ENCODE assay signal across 1 cellular context in genomic region chr4:185395956-185396723, GRCh38.
A peak's percentile ranks its signal among the peaks of the same experiment; 100 is the strongest.
TF ChIP-seq lines count a peak whose summit lies in the region.

No MANE protein-coding gene starts in this region.

TF ChIP-seq in K562, 482 proteins besides CTCF, POLR2A, EP300 and RAD21 (continued from another document and continues in another):
- TF ChIP-seq CLOCK (CRISPR knock-in tag; IDR thresholded peaks at IDR 0.05; ENCODE audit: borderline replicate concordance), result no peak
- peak; percentile 70 for TF ChIP-seq ZBTB2 (IDR thresholded peaks at IDR 0.05)
- peak; percentile 71; the same call in 1 of the 2 replicates for TF ChIP-seq DMBX1 (CRISPR knock-in tag; IDR thresholded peaks at IDR 0.05; ENCODE audit: borderline replicate concordance)
- TF ChIP-seq NR0B1 (IDR thresholded peaks at IDR 0.05; ENCODE audit: partially characterized antibody), result no peak
- TF ChIP-seq ADNP (tag; IDR thresholded peaks at IDR 0.05), result no peak
- TF ChIP-seq ILK (tag; IDR thresholded peaks at IDR 0.05; ENCODE audit: borderline replicate concordance, low read depth), result no peak
- 0 out of 2 replicates have a peak, but pooled peaks have one; percentile 69 for TF ChIP-seq MIER1 (IDR thresholded peaks at IDR 0.05; ENCODE audit: low read depth)
- TF ChIP-seq PPARD (CRISPR knock-in tag; IDR thresholded peaks at IDR 0.05), result no peak
- peak; percentile 100 for TF ChIP-seq ARNT (IDR thresholded peaks at IDR 0.05)
- TF ChIP-seq ZZZ3 (IDR thresholded peaks at IDR 0.05), result no peak
- no peak for TF ChIP-seq KLF10 (CRISPR knock-in tag; IDR thresholded peaks at IDR 0.05)
- TF ChIP-seq HEY1 (CRISPR knock-in tag; IDR thresholded peaks at IDR 0.05; ENCODE audit: borderline replicate concordance), result no peak
- TF ChIP-seq ZNF3 (CRISPR knock-in tag; IDR thresholded peaks at IDR 0.05), result no peak
- TF ChIP-seq RBM39 (optimal IDR thresholded peaks at IDR 0.05; ENCODE audit: low read depth, low read length), result no peak
- no peak for TF ChIP-seq ZNF407 (IDR thresholded peaks at IDR 0.05; ENCODE audit: low read depth)
- TF ChIP-seq ZNF217 (CRISPR knock-in tag; IDR thresholded peaks at IDR 0.05), result no peak
- no peak for TF ChIP-seq ZNF140 (CRISPR knock-in tag; IDR thresholded peaks at IDR 0.05)
- TF ChIP-seq ZNF197 (CRISPR knock-in tag; IDR thresholded peaks at IDR 0.05; ENCODE audit: low read depth), result no peak
- peak; percentile 97 for TF ChIP-seq VEZF1 (CRISPR knock-in tag; IDR thresholded peaks at IDR 0.05)
- no peak for TF ChIP-seq ZBED1 (IDR thresholded peaks at IDR 0.05)
- no peak for TF ChIP-seq ZNF354B (CRISPR knock-in tag; IDR thresholded peaks at IDR 0.05)
- TF ChIP-seq RFX7 (CRISPR knock-in tag; IDR thresholded peaks at IDR 0.05), result no peak
- TF ChIP-seq NR2F6 (CRISPR knock-in tag; IDR thresholded peaks at IDR 0.05), result 0 out of 2 replicates have a peak, but pooled peaks have one; percentile 21
- no peak for TF ChIP-seq ZNF584 (CRISPR knock-in tag; IDR thresholded peaks at IDR 0.05; ENCODE audit: low read depth)
- no peak for TF ChIP-seq HBP1 (CRISPR knock-in tag; IDR thresholded peaks at IDR 0.05)
- no peak for TF ChIP-seq ZNF184 (CRISPR knock-in tag; IDR thresholded peaks at IDR 0.05)
- peak; percentile 94 for TF ChIP-seq GATAD2A (IDR thresholded peaks at IDR 0.05)
- no peak for TF ChIP-seq ZC3H11A (IDR thresholded peaks at IDR 0.05; ENCODE audit: low read depth, low read length)
- no peak for TF ChIP-seq PRMT5 (CRISPR knock-in tag; IDR thresholded peaks at IDR 0.05)
- TF ChIP-seq ELK3 (CRISPR knock-in tag; IDR thresholded peaks at IDR 0.05), result no peak
- peak in 1 of 2 experiments; percentile 24; a peak in 1 of 4 replicates for TF ChIP-seq MLX (CRISPR knock-in tag; conservative IDR thresholded peaks at IDR 0.05)
- TF ChIP-seq ZNF395 (CRISPR knock-in tag; IDR thresholded peaks at IDR 0.05), result peak; percentile 78
- peak; percentile 67 for TF ChIP-seq POLR2AphosphoS5 (IDR thresholded peaks at IDR 0.05; ENCODE audit: control insufficient read depth, insufficient read depth, low read depth, low read length)
- TF ChIP-seq FOS (IDR thresholded peaks at IDR 0.05; ENCODE audit: extremely low read depth, insufficient read length), result no peak
- no peak for TF ChIP-seq NR2C1 (IDR thresholded peaks at IDR 0.05)
- 0 out of 2 replicates have a peak, but pooled peaks have one; percentile 3 for TF ChIP-seq NR2C1 (tag; IDR thresholded peaks at IDR 0.05)
- no peak for TF ChIP-seq ID3 (CRISPR knock-in tag; IDR thresholded peaks at IDR 0.05)
- TF ChIP-seq ID3 (tag; IDR thresholded peaks at IDR 0.05), result peak; percentile 93
- TF ChIP-seq TEAD4 (IDR thresholded peaks at IDR 0.05; ENCODE audit: low read length), result no peak
- TF ChIP-seq TEAD4 (CRISPR knock-in tag; IDR thresholded peaks at IDR 0.05; ENCODE audit: borderline replicate concordance), result no peak
